ENCODE assay signal across 11 cellular contexts in the genomic region with DNA sequence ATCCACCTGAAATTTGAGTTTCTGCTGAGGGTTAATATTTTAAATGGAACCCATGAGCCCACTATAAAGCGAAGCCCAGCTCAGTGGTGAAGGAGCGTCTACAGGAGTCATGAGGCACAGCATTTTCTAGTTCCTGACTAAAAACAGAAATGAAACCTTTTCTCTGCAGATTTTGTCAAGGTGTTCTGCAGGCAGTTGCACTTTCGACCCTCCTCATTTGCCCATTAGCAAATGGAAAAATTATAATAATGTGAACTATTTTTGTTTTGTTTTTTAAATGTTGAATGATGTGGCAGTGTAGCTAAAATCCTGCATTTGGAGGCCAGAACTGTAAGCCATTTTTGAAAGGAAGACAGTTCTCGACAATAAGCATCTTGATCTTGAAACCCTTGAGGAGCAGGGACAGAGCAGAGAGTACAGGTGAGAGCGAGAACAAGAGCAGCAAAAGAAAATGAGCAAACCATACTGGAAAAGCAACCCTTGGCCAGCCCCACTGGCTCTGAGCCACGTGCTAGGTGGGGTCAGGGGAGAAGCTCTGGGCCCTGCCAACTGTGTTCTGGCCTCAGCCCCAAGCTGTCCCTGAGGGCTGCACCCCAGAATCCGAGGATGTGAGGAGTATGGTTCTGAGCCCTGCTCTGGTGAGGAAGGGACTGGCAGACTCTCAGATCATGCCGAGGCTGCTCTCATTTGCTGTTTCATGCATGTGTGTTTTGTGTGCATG. TPM values are rescaled to one million over a fixed set of nuclear protein-coding genes. Genes with fewer than 3 reads are reported as not detected.
DNase-seq lines count a peak whose midpoint lies in the region; ATAC-seq and TF ChIP-seq lines count a peak whose summit lies in the region.
"Had no signal": no experiment of that assay in that cellular context is flagged by ENCODE, and none has a peak within 500 bp of the region (broad histone marks: within the 10 kb centered on the region; RNA-seq: fewer than 3 reads in every experiment).

No MANE protein-coding gene starts in this region.

- peaks cover 28 to 32% of the 10 kb centered on the region in 2 experiments for H3K4me1 ChIP-seq in trophoblast cell (ENCODE audit: control insufficient read depth in 1 of 2, insufficient read depth in 2 of 2, low read length in 2 of 2)
- no peaks in the 10 kb centered on the region for H3K4me1 ChIP-seq in GM23338 (ENCODE audit: insufficient read depth)

- H3K23ac ChIP-seq in trophoblast cell (ENCODE audit: low read length), result no peak overlapping the region

- no peaks in the 10 kb centered on the region for H3K27me3 Mint-ChIP-seq in activated CD8-positive, alpha-beta T cell treated with anti-CD3 and anti-CD28 coated beads for 36 hours
- H3K27me3 Mint-ChIP-seq in activated CD8-positive, alpha-beta T cell treated with anti-CD3 and anti-CD28 coated beads, Interleukin-2, amount 10 ng/mL, durations not matched to agents 7 days and 5 days (ENCODE audit: low read depth), result no peaks in the 10 kb centered on the region
- H3K27me3 Mint-ChIP-seq in GM23338 (ENCODE audit: insufficient read depth, low read depth, poor library complexity), result peaks cover 2% of the 10 kb centered on the region

- peak; percentile 8 for DNase-seq in activated CD8-positive, alpha-beta T cell treated with anti-CD3 and anti-CD28 coated beads for 36 hours
- no peak for DNase-seq in activated CD8-positive, alpha-beta T cell treated with anti-CD3 and anti-CD28 coated beads, Interleukin-2, amount 10 ng/mL, durations not matched to agents 7 days and 5 days
- no peak for DNase-seq in trophoblast cell
- no peak for DNase-seq in NOMO-1 treated with dmso at 0.1 percent for 144 hours (lab: John Stamatoyannopoulos, UW; ENCODE audit: unreplicated experiment)
- no peak for DNase-seq in GM23338 (ENCODE audit: low spot score)
- no peak for DNase-seq in stimulated activated naive CD4-positive, alpha-beta T cell treated with Interleukin-2 at 50 U/mL for 16 hours (lab: John Stamatoyannopoulos, UW)
- DNase-seq: ACHN, cerebellar nuclear complex, WERI-Rb-1 had no signal

- peak overlapping the region; percentile 39 for H3K18ac ChIP-seq in trophoblast cell (ENCODE audit: low read length)

- H3K9ac ChIP-seq in trophoblast cell (ENCODE audit: low read length), result no peak overlapping the region

- H2AK5ac ChIP-seq in trophoblast cell (ENCODE audit: low read length), result peak overlapping the region; percentile 95

- H3K79me2 ChIP-seq in trophoblast cell (ENCODE audit: control insufficient read depth, insufficient read depth, low read length, poor library complexity), result peaks cover 8% of the 10 kb centered on the region
- no peaks in the 10 kb centered on the region for H3K79me2 ChIP-seq in GM23338 (replicated peaks; ENCODE audit: insufficient read depth)

- POLR2A ChIA-PET in activated CD8-positive, alpha-beta T cell treated with anti-CD3 and anti-CD28 coated beads for 36 hours (lab: Charles Lee), result interaction anchor here (0.7 to 1.2 kb wide), 3 partner anchors 10 to 97 kb away, joined by 3 read pairs; no protein-coding TSS in a partner anchor
- POLR2A ChIA-PET in activated CD8-positive, alpha-beta T cell treated with anti-CD3 and anti-CD28 coated beads, Interleukin-2, amount 10 ng/mL, durations not matched to agents 7 days and 5 days (lab: Charles Lee), result no interaction called here

- H3K27me3 ChIP-seq in trophoblast cell (ENCODE audit: insufficient read depth, low read length) (no peaks in the 10 kb centered on the region), GM23338 (ENCODE audit: insufficient read depth) (no peaks in the 10 kb centered on the region)

- no CpG with 5 or more reads among the region's 8 CpGs for WGBS in trophoblast cell (ENCODE audit: extremely low coverage, insufficient coverage, insufficient read length)

- peak overlapping the region; percentile 44 for H3K4ac ChIP-seq in trophoblast cell (ENCODE audit: low read depth, low read length)

- CTCF ChIA-PET in activated CD8-positive, alpha-beta T cell treated with anti-CD3 and anti-CD28 coated beads for 36 hours (lab: Charles Lee), result interaction anchor here (0.7 to 1.7 kb wide), 3 partner anchors 10 to 26 kb away, joined by 3 to 4 read pairs (median 3); no protein-coding TSS in a partner anchor
- CTCF ChIA-PET in activated CD8-positive, alpha-beta T cell treated with anti-CD3 and anti-CD28 coated beads, Interleukin-2, amount 10 ng/mL, durations not matched to agents 7 days and 5 days (lab: Charles Lee), result interaction anchor here (1.1 to 1.8 kb wide), 2 partner anchors 10 to 489 kb away, joined by 4 to 5 read pairs; a partner anchor contains a TSS

- H4K20me1 ChIP-seq in GM23338 (replicated peaks; ENCODE audit: insufficient read depth), result no peaks in the 10 kb centered on the region

- H3K36me3 ChIP-seq in trophoblast cell (ENCODE audit: control insufficient read depth in 1 of 2, insufficient read depth in 2 of 2, low read length in 2 of 2) (no peaks in the 10 kb centered on the region), GM23338 (ENCODE audit: insufficient read depth) (no peaks in the 10 kb centered on the region)
- H3K36me3 ChIP-seq: WERI-Rb-1 had no signal

- intact Hi-C loops in activated CD8-positive, alpha-beta T cell treated with anti-CD3 and anti-CD28 coated beads for 36 hours (cut with micrococcal nuclease), result no loop called here

- H3K4me1 Mint-ChIP-seq in activated CD8-positive, alpha-beta T cell treated with anti-CD3 and anti-CD28 coated beads for 36 hours (ENCODE audit: low read depth), result peaks cover 6% of the 10 kb centered on the region
- peaks cover 2% of the 10 kb centered on the region for H3K4me1 Mint-ChIP-seq in activated CD8-positive, alpha-beta T cell treated with anti-CD3 and anti-CD28 coated beads, Interleukin-2, amount 10 ng/mL, durations not matched to agents 7 days and 5 days (ENCODE audit: low read depth)
- H3K4me1 Mint-ChIP-seq in GM23338, result peaks cover 21% of the 10 kb centered on the region

- no peaks in the 10 kb centered on the region for H3K9me3 ChIP-seq in trophoblast cell (ENCODE audit: insufficient read depth, low read depth, low read length)

- no peak for TF ChIP-seq CTCF in activated CD8-positive, alpha-beta T cell treated with anti-CD3 and anti-CD28 coated beads for 36 hours (IDR thresholded peaks at IDR 0.05)
- TF ChIP-seq CTCF in GM23338 (conservative IDR thresholded peaks at IDR 0.05; ENCODE audit: low read depth in 2 of 2), result no peak

- H3K4me3 ChIP-seq in trophoblast cell (ENCODE audit: low read depth, low read length) (no peak overlapping the region), GM23338 (no peak overlapping the region)

- H2BK120ac ChIP-seq in trophoblast cell (ENCODE audit: insufficient read depth, low read length, poor library complexity), result peak overlapping the region; percentile 50

- H4K91ac ChIP-seq in trophoblast cell (ENCODE audit: low read depth, low read length), result peak overlapping the region; percentile 82

- no peaks in the 10 kb centered on the region for H3K9me3 Mint-ChIP-seq in activated CD8-positive, alpha-beta T cell treated with anti-CD3 and anti-CD28 coated beads for 36 hours
- no peaks in the 10 kb centered on the region for H3K9me3 Mint-ChIP-seq in activated CD8-positive, alpha-beta T cell treated with anti-CD3 and anti-CD28 coated beads, Interleukin-2, amount 10 ng/mL, durations not matched to agents 7 days and 5 days (ENCODE audit: insufficient read depth)
- H3K9me3 Mint-ChIP-seq in GM23338, result no peaks in the 10 kb centered on the region

- H3F3A ChIP-seq in GM23338 (replicated peaks; ENCODE audit: low read depth), result no peaks in the 10 kb centered on the region

- no peak overlapping the region for H2AFZ ChIP-seq in trophoblast cell (ENCODE audit: insufficient read depth, low read length, poor library complexity)
- H2AFZ ChIP-seq in GM23338, result no peak overlapping the region

- peaks cover 35% of the 10 kb centered on the region for H3K79me1 ChIP-seq in trophoblast cell (ENCODE audit: low read length)

- peak; percentile 70 for ATAC-seq in activated CD8-positive, alpha-beta T cell treated with anti-CD3 and anti-CD28 coated beads for 36 hours
- ATAC-seq in activated CD8-positive, alpha-beta T cell treated with anti-CD3 and anti-CD28 coated beads, Interleukin-2, amount 10 ng/mL, durations not matched to agents 7 days and 5 days, result no peak
- peak; percentile 81 for ATAC-seq in GM21717 (IDR thresholded peaks at IDR 0.05; ENCODE audit: unreplicated experiment)
- peak; percentile 60 for ATAC-seq in HG03457 (IDR thresholded peaks at IDR 0.05; ENCODE audit: unreplicated experiment)
- no peak for ATAC-seq in GM23338

- H3K14ac ChIP-seq in trophoblast cell (ENCODE audit: low read length), result peak overlapping the region; percentile 55

- H3K9me2 ChIP-seq in GM23338 (ENCODE audit: insufficient read depth), result no peaks in the 10 kb centered on the region

- H3K4me2 ChIP-seq in trophoblast cell (ENCODE audit: low read length) (no peak overlapping the region), GM23338 (no peak overlapping the region)

- H4K12ac ChIP-seq in trophoblast cell (ENCODE audit: low read depth, low read length), result no peak overlapping the region

- H2BK5ac ChIP-seq in trophoblast cell (ENCODE audit: low read depth, low read length, poor library complexity), result no peak overlapping the region

- H4K8ac ChIP-seq in trophoblast cell (ENCODE audit: low read depth, low read length), result no peak overlapping the region

- H3K27ac ChIP-seq in trophoblast cell (ENCODE audit: low read depth, low read length), result no peak overlapping the region
- H3K27ac ChIP-seq in GM23338 (ENCODE audit: low read depth), result no peak overlapping the region
- H3K27ac ChIP-seq: WERI-Rb-1 had no signal

- H3K27ac Mint-ChIP-seq in activated CD8-positive, alpha-beta T cell treated with anti-CD3 and anti-CD28 coated beads for 36 hours, result no peak overlapping the region
- H3K27ac Mint-ChIP-seq in activated CD8-positive, alpha-beta T cell treated with anti-CD3 and anti-CD28 coated beads, Interleukin-2, amount 10 ng/mL, durations not matched to agents 7 days and 5 days, result no peak overlapping the region
- no peak overlapping the region for H3K27ac Mint-ChIP-seq in GM23338

- H2BK12ac ChIP-seq in trophoblast cell (ENCODE audit: low read length), result peak overlapping the region; percentile 91

- no peak overlapping the region for H3K4me3 Mint-ChIP-seq in activated CD8-positive, alpha-beta T cell treated with anti-CD3 and anti-CD28 coated beads for 36 hours
- no peak overlapping the region for H3K4me3 Mint-ChIP-seq in activated CD8-positive, alpha-beta T cell treated with anti-CD3 and anti-CD28 coated beads, Interleukin-2, amount 10 ng/mL, durations not matched to agents 7 days and 5 days
- no peak overlapping the region for H3K4me3 Mint-ChIP-seq in GM23338

- no peaks in the 10 kb centered on the region for H3K36me3 Mint-ChIP-seq in activated CD8-positive, alpha-beta T cell treated with anti-CD3 and anti-CD28 coated beads for 36 hours (ENCODE audit: low read depth)
- H3K36me3 Mint-ChIP-seq in activated CD8-positive, alpha-beta T cell treated with anti-CD3 and anti-CD28 coated beads, Interleukin-2, amount 10 ng/mL, durations not matched to agents 7 days and 5 days (ENCODE audit: low read depth), result no peaks in the 10 kb centered on the region
- no peaks in the 10 kb centered on the region for H3K36me3 Mint-ChIP-seq in GM23338 (ENCODE audit: low read depth)

RNA-seq across cellular contexts. Expression of a gene that starts 26.4 kb away (rescaled TPM):
- 10 to 100 TPM; 51.5 to 54.2 TPM for total RNA-seq in activated CD8-positive, alpha-beta T cell treated with anti-CD3 and anti-CD28 coated beads for 36 hours
- total RNA-seq in activated CD8-positive, alpha-beta T cell treated with anti-CD3 and anti-CD28 coated beads, Interleukin-2, amount 10 ng/mL, durations not matched to agents 7 days and 5 days, result 10 to 100 TPM; 39.5 to 42.2 TPM
- polyA plus RNA-seq in trophoblast cell (2013), result 29.9 and 33.6 TPM in 2 replicates
- 130 and 143 TPM in 2 replicates for total RNA-seq in GM23338 (2014; rRNA removed; shearing (Covaris generic))
- polyA plus RNA-seq in GM23338 (2016; fragmentation: Nextera tagmentation; extraction: Ambion mirVana), result 105 and 120 TPM in 2 replicates

Comparison
In these comparisons a context has a peak if more than half of its experiments do, and no peak if none do; other contexts are left out.
1. ATAC-seq: peak in activated CD8-positive, alpha-beta T cell treated with anti-CD3 and anti-CD28 coated beads for 36 hours (single experiment), GM21717 (single experiment) and HG03457 (single experiment); none in activated CD8-positive, alpha-beta T cell treated with anti-CD3 and anti-CD28 coated beads, Interleukin-2, amount 10 ng/mL, durations not matched to agents 7 days and 5 days (single experiment) and GM23338 (single experiment).